Comparison of ENCODE assay signal across 1 cellular context in the genomic region with DNA sequence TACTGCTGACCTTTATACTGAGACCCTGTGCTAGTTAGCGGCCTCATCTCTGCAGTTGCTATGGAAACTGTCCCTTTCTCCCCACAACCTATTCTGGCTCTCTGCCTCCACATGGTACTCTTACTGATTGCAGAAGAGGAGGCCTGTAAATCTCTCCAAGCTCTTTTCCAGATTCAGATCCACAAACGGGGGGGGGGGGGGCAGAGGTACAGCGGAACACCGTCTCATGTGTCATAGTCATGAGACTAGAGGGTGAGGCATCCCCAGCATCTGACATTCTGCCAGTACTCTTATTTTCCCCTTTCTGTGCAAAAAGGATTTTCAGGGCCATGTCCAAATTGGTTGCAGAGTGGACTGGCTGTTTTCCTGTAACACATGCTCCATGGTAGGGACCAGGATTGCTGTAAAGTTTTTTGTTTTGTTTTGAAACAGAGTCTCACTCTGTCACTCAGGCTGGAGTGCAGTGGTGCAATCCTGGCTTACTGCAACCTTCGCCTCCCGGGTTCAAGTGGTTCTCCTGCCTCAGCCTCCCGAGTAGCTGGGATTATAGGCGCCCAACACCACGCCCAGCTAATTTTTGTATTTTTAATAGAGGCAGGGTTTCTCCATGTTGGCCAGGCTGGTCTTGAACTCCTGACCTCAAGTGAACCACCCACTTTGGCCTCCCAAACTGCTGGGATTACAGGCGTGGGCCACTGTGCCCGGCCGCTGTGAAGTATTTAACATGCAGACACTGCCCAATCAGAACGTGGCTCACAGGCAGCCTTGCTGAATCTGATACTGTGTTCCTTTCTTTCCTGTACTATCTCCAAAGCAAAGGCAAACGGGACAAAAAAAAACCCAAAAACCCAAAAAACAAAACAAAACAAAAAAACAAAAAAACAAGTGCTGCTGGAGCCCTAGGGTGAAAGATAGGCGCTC.
TF ChIP-seq lines count a peak whose summit lies in the region.

No MANE protein-coding gene starts in this region.

TF ChIP-seq in GM12878, 131 proteins besides CTCF, POLR2A, EP300 and RAD21 (continued from another document):
- TF ChIP-seq, protein P1, sequence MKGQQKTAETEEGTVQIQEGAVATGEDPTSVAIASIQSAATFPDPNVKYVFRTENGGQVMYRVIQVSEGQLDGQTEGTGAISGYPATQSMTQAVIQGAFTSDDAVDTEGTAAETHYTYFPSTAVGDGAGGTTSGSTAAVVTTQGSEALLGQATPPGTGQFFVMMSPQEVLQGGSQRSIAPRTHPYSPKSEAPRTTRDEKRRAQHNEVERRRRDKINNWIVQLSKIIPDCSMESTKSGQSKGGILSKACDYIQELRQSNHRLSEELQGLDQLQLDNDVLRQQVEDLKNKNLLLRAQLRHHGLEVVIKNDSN (IDR thresholded peaks at IDR 0.05; ENCODE audit: borderline replicate concordance, extremely low read length, insufficient read depth, low read depth, low read length), result no peak
- TF ChIP-seq MTA3 (IDR thresholded peaks at IDR 0.05; ENCODE audit: borderline replicate concordance, low read length) (no peak), SMAD1 (IDR thresholded peaks at IDR 0.05; ENCODE audit: low read depth, partially characterized antibody) (no peak), LARP7 (IDR thresholded peaks at IDR 0.05) (no peak), ZBED1 (IDR thresholded peaks at IDR 0.05; ENCODE audit: borderline replicate concordance) (no peak), MYC (IDR thresholded peaks at IDR 0.05; ENCODE audit: insufficient read depth, insufficient read length, insufficient replicate concordance, low read length, severe bottlenecking) (no peak), RAD51 (IDR thresholded peaks at IDR 0.05) (no peak)
- TF ChIP-seq, protein P2, sequence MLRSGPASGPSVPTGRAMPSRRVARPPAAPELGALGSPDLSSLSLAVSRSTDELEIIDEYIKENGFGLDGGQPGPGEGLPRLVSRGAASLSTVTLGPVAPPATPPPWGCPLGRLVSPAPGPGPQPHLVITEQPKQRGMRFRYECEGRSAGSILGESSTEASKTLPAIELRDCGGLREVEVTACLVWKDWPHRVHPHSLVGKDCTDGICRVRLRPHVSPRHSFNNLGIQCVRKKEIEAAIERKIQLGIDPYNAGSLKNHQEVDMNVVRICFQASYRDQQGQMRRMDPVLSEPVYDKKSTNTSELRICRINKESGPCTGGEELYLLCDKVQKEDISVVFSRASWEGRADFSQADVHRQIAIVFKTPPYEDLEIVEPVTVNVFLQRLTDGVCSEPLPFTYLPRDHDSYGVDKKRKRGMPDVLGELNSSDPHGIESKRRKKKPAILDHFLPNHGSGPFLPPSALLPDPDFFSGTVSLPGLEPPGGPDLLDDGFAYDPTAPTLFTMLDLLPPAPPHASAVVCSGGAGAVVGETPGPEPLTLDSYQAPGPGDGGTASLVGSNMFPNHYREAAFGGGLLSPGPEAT (IDR thresholded peaks at IDR 0.05; ENCODE audit: low read depth), result no peak
- TF ChIP-seq, protein P3, sequence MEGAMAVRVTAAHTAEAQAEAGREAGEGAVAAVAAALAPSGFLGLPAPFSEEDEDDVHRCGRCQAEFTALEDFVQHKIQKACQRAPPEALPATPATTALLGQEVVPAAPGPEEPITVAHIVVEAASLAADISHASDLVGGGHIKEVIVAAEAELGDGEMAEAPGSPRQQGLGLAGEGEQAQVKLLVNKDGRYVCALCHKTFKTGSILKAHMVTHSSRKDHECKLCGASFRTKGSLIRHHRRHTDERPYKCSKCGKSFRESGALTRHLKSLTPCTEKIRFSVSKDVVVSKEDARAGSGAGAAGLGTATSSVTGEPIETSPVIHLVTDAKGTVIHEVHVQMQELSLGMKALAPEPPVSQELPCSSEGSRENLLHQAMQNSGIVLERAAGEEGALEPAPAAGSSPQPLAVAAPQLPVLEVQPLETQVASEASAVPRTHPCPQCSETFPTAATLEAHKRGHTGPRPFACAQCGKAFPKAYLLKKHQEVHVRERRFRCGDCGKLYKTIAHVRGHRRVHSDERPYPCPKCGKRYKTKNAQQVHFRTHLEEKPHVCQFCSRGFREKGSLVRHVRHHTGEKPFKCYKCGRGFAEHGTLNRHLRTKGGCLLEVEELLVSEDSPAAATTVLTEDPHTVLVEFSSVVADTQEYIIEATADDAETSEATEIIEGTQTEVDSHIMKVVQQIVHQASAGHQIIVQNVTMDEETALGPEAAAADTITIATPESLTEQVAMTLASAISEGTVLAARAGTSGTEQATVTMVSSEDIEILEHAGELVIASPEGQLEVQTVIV (IDR thresholded peaks at IDR 0.05; ENCODE audit: borderline replicate concordance, partially characterized antibody), result no peak
